ENCODE assay signal across 1 cellular context in genomic region chr6:26273673-26274595, GRCh38.
TF ChIP-seq lines count a peak whose summit lies in the region.

No MANE protein-coding gene starts in this region.

TF ChIP-seq in GM12878, 131 proteins besides CTCF, POLR2A, EP300 and RAD21 (continued from another document):
- TF ChIP-seq POLR2AphosphoS5 (IDR thresholded peaks at IDR 0.05; ENCODE audit: low read length) = 0 out of 2 replicates have a peak, but pooled peaks have one; percentile 31
- 0 out of 4 replicates have a peak, but pooled peaks of 1 of the 2 experiments have one; percentile 17 for TF ChIP-seq BHLHE40 (IDR thresholded peaks at IDR 0.05; ENCODE audit: borderline replicate concordance in 1 of 2, low read depth in 2 of 2, low read length in 1 of 2)
- peak; percentile 35; the same call in 1 of the 2 replicates for TF ChIP-seq CBX5 (IDR thresholded peaks at IDR 0.05; ENCODE audit: low read depth)
- TF ChIP-seq NKRF (conservative IDR thresholded peaks at IDR 0.05) = peak; percentile 31; the same call in 1 of the 2 replicates
- 0 out of 2 replicates have a peak, but pooled peaks have one; percentile 70 for TF ChIP-seq ASH2L (IDR thresholded peaks at IDR 0.05; ENCODE audit: borderline replicate concordance, low read depth)
- TF ChIP-seq PAX8 (IDR thresholded peaks at IDR 0.05) = peak; percentile 48; the same call in 1 of the 2 replicates
- TF ChIP-seq MAX (IDR thresholded peaks at IDR 0.05; ENCODE audit: low read depth, low read length) = no peak
- no peak for TF ChIP-seq HDGF (IDR thresholded peaks at IDR 0.05)
- 0 out of 2 replicates have a peak, but pooled peaks have one; percentile 4 for TF ChIP-seq RUNX3 (IDR thresholded peaks at IDR 0.05; ENCODE audit: low read length)
- TF ChIP-seq TAF1 (IDR thresholded peaks at IDR 0.05; ENCODE audit: borderline replicate concordance, low read depth, low read length) = peak; percentile 53; the same call in 1 of the 2 replicates
- no peak for TF ChIP-seq HDAC6 (IDR thresholded peaks at IDR 0.05; ENCODE audit: unreplicated experiment)
- TF ChIP-seq JUNB (IDR thresholded peaks at IDR 0.05) = 0 out of 2 replicates have a peak, but pooled peaks have one; percentile 10
- TF ChIP-seq MTA3 (IDR thresholded peaks at IDR 0.05; ENCODE audit: borderline replicate concordance, low read length) = peak; percentile 8; the same call in 1 of the 2 replicates
